9 cellular contexts compared by ENCODE assay signal in the genomic region with DNA sequence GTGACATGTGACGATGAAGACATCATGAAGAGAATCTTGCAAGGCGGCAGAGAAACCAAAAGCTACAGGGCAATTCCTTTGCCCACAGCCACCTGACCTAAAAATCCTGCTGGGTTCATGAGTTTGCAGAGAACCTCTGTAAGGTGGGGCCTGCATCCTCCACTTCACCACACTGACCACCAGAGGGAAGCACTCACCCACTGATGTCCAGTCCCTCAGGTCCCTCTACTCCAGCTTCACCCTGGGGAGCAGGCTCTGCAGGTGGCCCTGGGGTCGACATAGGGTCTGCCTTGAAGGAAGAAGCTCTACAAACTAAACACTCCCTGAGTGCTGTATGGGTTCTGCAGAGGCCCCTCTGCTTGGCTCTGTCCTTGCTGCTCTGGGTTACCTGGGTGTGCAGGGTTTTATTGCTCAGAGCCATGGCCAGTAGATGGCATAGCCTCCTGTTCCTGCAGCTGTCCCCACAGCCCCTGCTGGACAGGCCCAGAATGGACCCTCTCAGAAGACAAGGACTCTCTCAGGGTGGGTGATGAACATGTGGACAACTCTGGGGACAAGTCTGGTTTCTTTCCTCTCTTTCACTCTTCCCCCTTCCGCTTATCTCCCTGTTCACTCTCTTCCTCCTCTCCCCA. TPM values are rescaled to one million over a fixed set of nuclear protein-coding genes. Genes with fewer than 3 reads are reported as not detected.
A peak's percentile ranks its signal among the peaks of the same experiment; 100 is the strongest.
DNase-seq lines count a peak whose midpoint lies in the region; ATAC-seq, FAIRE-seq and TF ChIP-seq lines count a peak whose summit lies in the region.
"Not testable (repeated sequence)": the region's sequence is repeated elsewhere in the genome, so short reads cannot be mapped to it uniquely, and the experiment has no call there.
"Had no signal": no experiment of that assay in that cellular context is flagged by ENCODE, and none has a peak within 500 bp of the region (broad histone marks: within the 10 kb centered on the region; RNA-seq: fewer than 3 reads in every experiment).

No MANE protein-coding gene starts in this region.

- not testable (repeated sequence) for H3K14ac ChIP-seq in H1 (ENCODE audit: insufficient read length)

- not testable (repeated sequence) for H3K27ac ChIP-seq in CD4-positive, alpha-beta T cell (ENCODE audit: low read depth, low read length); H1 (ENCODE audit: low read depth, low read length)

- H2BK5ac ChIP-seq in H1 (ENCODE audit: low read depth, low read length) = not testable (repeated sequence)

- H4K5ac ChIP-seq in H1 (ENCODE audit: insufficient read length, low read depth, low read length) = not testable (repeated sequence)

- CTCF ChIA-PET in CD4-positive, alpha-beta T cell (lab: Charles Lee) = not testable (repeated sequence)
- CTCF ChIA-PET in H1 (lab: Charles Lee; ENCODE audit: partially characterized antibody) = interaction anchor here (0.6 to 3.6 kb wide), 20 partner anchors 10 to 1109 kb away, joined by 3 to 24 read pairs (median 4); no protein-coding TSS in a partner anchor

- not testable (repeated sequence) for H3K4me3 ChIP-seq in H1 (ENCODE audit: extremely low read depth in 1 of 4, insufficient read depth in 2 of 4, low read depth in 3 of 4, low read length in 4 of 4)

- POLR2A ChIA-PET in CD4-positive, alpha-beta T cell (lab: Charles Lee); H1 (lab: Charles Lee; ENCODE audit: partially characterized antibody): not testable (repeated sequence)

- not testable (repeated sequence) for H3K79me2 ChIP-seq in H1 (ENCODE audit: control insufficient read depth in 1 of 2, insufficient read depth in 2 of 2, low read length in 2 of 2)

- TF ChIP-seq EP300 in H1 (IDR thresholded peaks at IDR 0.05; ENCODE audit: borderline replicate concordance in 1 of 2, low read depth in 2 of 2, low read length in 2 of 2) = not testable (repeated sequence)

- H3K36me3 ChIP-seq in H1 (ENCODE audit: control insufficient read depth in 2 of 4, insufficient read depth in 4 of 4, low read length in 3 of 4) = not testable (repeated sequence)

- H2BK120ac ChIP-seq in H1 (replicated peaks; ENCODE audit: low read depth, low read length) = not testable (repeated sequence)

- FAIRE-seq in H1 (lab: Jason Lieb, UNC) = peak; percentile 66

- TF ChIP-seq RAD21 in H1 (IDR thresholded peaks at IDR 0.05 in 1 of 2, conservative IDR thresholded peaks at IDR 0.05 in 1 of 2; ENCODE audit: low read depth in 2 of 2, low read length in 2 of 2) = peak; percentile 57 to 60

- H3K27ac Mint-ChIP-seq in CD4-positive, alpha-beta T cell; activated CD4-positive, alpha-beta T cell treated with anti-CD3 and anti-CD28 coated beads, Interleukin-2, amount 10 ng/mL, durations not matched to agents 24 days and 14 days: not testable (repeated sequence)

- H3K9me3 ChIP-seq in CD4-positive, alpha-beta T cell (ENCODE audit: control insufficient read depth, low read length); H1 (ENCODE audit: insufficient read depth in 2 of 2, low read depth in 1 of 2, low read length in 1 of 2): not testable (repeated sequence)

- H3K18ac ChIP-seq in H1 (ENCODE audit: extremely low read depth, low read length) = not testable (repeated sequence)

- H3K56ac ChIP-seq in H1 (replicated peaks; ENCODE audit: insufficient read length, low read depth, low read length) = not testable (repeated sequence)

- H3K4me3 Mint-ChIP-seq in CD4-positive, alpha-beta T cell; activated CD4-positive, alpha-beta T cell treated with anti-CD3 and anti-CD28 coated beads, Interleukin-2, amount 10 ng/mL, durations not matched to agents 24 days and 14 days: not testable (repeated sequence)

- WGBS in H1 (ENCODE audit: extremely low coverage in 1 of 2, insufficient coverage in 1 of 2, insufficient read length in 1 of 2, insufficient replicate concordance in 2 of 2, low coverage in 1 of 2, low lambda C conversion rate in 2 of 2, missing lambda C conversion rate in 1 of 2), 2 experiments = 24% methylated on average over 3 of the region's 4 CpGs; no CpG with 5 or more reads in 1 of the 2 experiments

- H3K4me1 Mint-ChIP-seq in CD4-positive, alpha-beta T cell (ENCODE audit: low read depth); activated CD4-positive, alpha-beta T cell treated with anti-CD3 and anti-CD28 coated beads, Interleukin-2, amount 10 ng/mL, durations not matched to agents 24 days and 14 days: not testable (repeated sequence)

- H2BK20ac ChIP-seq in H1 (ENCODE audit: low read length) = not testable (repeated sequence)

- not testable (repeated sequence) for H3K9ac ChIP-seq in H1 (replicated peaks in 1 of 4; ENCODE audit: extremely low read depth in 1 of 4, low read depth in 3 of 4, low read length in 3 of 4)

- not testable (repeated sequence) for H2AFZ ChIP-seq in H1 (ENCODE audit: low read length)

- not testable (repeated sequence) for H3K4me2 ChIP-seq in H1 (ENCODE audit: insufficient read depth in 1 of 2, low read depth in 2 of 2, low read length in 2 of 2)

- H4K91ac ChIP-seq in H1 (replicated peaks; ENCODE audit: insufficient read length, low read length) = not testable (repeated sequence)

- not testable (repeated sequence) for H3K27me3 Mint-ChIP-seq in CD4-positive, alpha-beta T cell; activated CD4-positive, alpha-beta T cell treated with anti-CD3 and anti-CD28 coated beads, Interleukin-2, amount 10 ng/mL, durations not matched to agents 24 days and 14 days

- H2BK12ac ChIP-seq in H1 (ENCODE audit: low read depth, low read length) = not testable (repeated sequence)

- H3K27me3 ChIP-seq in CD4-positive, alpha-beta T cell (ENCODE audit: control insufficient read depth, insufficient read depth, low read length); H1 (replicated peaks in 1 of 4; ENCODE audit: control insufficient read depth in 3 of 4, extremely low read depth in 1 of 4, insufficient read depth in 3 of 4, low read length in 3 of 4): not testable (repeated sequence)

- not testable (repeated sequence) for H2BK15ac ChIP-seq in H1 (ENCODE audit: low read length)

- H3K9me3 Mint-ChIP-seq in CD4-positive, alpha-beta T cell; activated CD4-positive, alpha-beta T cell treated with anti-CD3 and anti-CD28 coated beads, Interleukin-2, amount 10 ng/mL, durations not matched to agents 24 days and 14 days: not testable (repeated sequence)

- not testable (repeated sequence) for H4K20me1 ChIP-seq in H1 (replicated peaks in 1 of 2; ENCODE audit: control insufficient read depth in 1 of 2, insufficient read depth in 2 of 2, low read length in 2 of 2)

- H3K79me1 ChIP-seq in H1 (ENCODE audit: low read depth, low read length) = not testable (repeated sequence)

- intact Hi-C loops in CD4-positive, alpha-beta T cell (cut with DNase I, micrococcal nuclease) = loop anchor here in 1 of 2 experiments (5.0 to 10.0 kb wide), 2 partner anchors 198 to 305 kb away; no protein-coding TSS in a partner anchor
- intact Hi-C loops in activated CD4-positive, alpha-beta T cell treated with anti-CD3 and anti-CD28 coated beads, Interleukin-2, amount 10 ng/mL, durations not matched to agents 24 days and 14 days (cut with micrococcal nuclease) = not testable (repeated sequence)

- not testable (repeated sequence) for H2AK5ac ChIP-seq in H1 (ENCODE audit: low read depth, low read length)

- ATAC-seq in CD4-positive, alpha-beta T cell (ENCODE audit: poor library complexity) = peak; percentile 67
- ATAC-seq in GM19043 (IDR thresholded peaks at IDR 0.05; ENCODE audit: low read depth, unreplicated experiment) (peak; percentile 77), HG03103 (IDR thresholded peaks at IDR 0.05; ENCODE audit: low read depth, unreplicated experiment) (peak; percentile 68), left lobe of liver (peak; percentile 98)

- TF ChIP-seq POLR2A in H1 (IDR thresholded peaks at IDR 0.05; ENCODE audit: control extremely low read depth in 1 of 2, low read depth in 2 of 2, low read length in 2 of 2) = not testable (repeated sequence)

- TF ChIP-seq CTCF in CD4-positive, alpha-beta T cell (IDR thresholded peaks at IDR 0.05) = peak; percentile 26
- peak; percentile 56 to 64 (median 62) for TF ChIP-seq CTCF in H1 (IDR thresholded peaks at IDR 0.05; ENCODE audit: control extremely low read depth in 1 of 3, insufficient read depth in 1 of 3, low read depth in 1 of 3, low read length in 3 of 3)

- not testable (repeated sequence) for H3K4ac ChIP-seq in H1 (replicated peaks; ENCODE audit: insufficient read length, low read depth, low read length)

- not testable (repeated sequence) for H3K36me3 Mint-ChIP-seq in CD4-positive, alpha-beta T cell (ENCODE audit: low read depth); activated CD4-positive, alpha-beta T cell treated with anti-CD3 and anti-CD28 coated beads, Interleukin-2, amount 10 ng/mL, durations not matched to agents 24 days and 14 days (ENCODE audit: low read depth)

- H3K23ac ChIP-seq in H1 (ENCODE audit: insufficient read length) = not testable (repeated sequence)

- not testable (repeated sequence) for H3K23me2 ChIP-seq in H1 (ENCODE audit: low read depth, low read length)

- not testable (repeated sequence) for H4K8ac ChIP-seq in H1 (ENCODE audit: extremely low read depth, insufficient read depth, low read length)

- DNase-seq in CD4-positive, alpha-beta T cell = peak in 1 of 10 experiments; percentile 19
- peak; percentile 14 to 65 for DNase-seq in NCI-H526 (lab: John Stamatoyannopoulos, UW)
- peak; percentile 77 for DNase-seq in activated CD4-positive, alpha-beta T cell treated with anti-CD3 and anti-CD28 coated beads, Interleukin-2, amount 10 ng/mL, durations not matched to agents 24 days and 14 days
- DNase-seq in H1 (ENCODE audit: low read depth in 1 of 2, low spot score in 2 of 2) = peak in 1 of 2 experiments; percentile 88
- peak; percentile 51 for DNase-seq in left lobe of liver (ENCODE audit: low spot score)
- peak; percentile 7 for DNase-seq in stimulated activated CD4-positive, alpha-beta T cell treated with anti-CD3 and anti-CD28 coated beads, Interleukin-4, amount 100 ng/mL, for 24 hours

- not testable (repeated sequence) for H3K4me1 ChIP-seq in H1 (replicated peaks in 1 of 4; ENCODE audit: control insufficient read depth in 3 of 4, insufficient read depth in 4 of 4, low read length in 3 of 4)

RNA-seq across cellular contexts. Expression of a gene that starts 27.2 kb away (rescaled TPM):
- not detected for total RNA-seq in CD4-positive, alpha-beta T cell
- total RNA-seq in activated CD4-positive, alpha-beta T cell treated with anti-CD3 and anti-CD28 coated beads, Interleukin-2, amount 10 ng/mL, durations not matched to agents 24 days and 14 days = not detected in 2 replicates
- not detected in 2 replicates for total RNA-seq in H1 (2021; fragmentation: NEBNext Ultra II Directional; extraction: Animal tissue kit (Norgen Biotek cat#: 25700))
- polyA plus RNA-seq in H1 (2011; rRNA removed) = not detected in 2 replicates
- polyA plus RNA-seq in H1 (2011; cell fraction: cytosol; rRNA removed) = not detected
- polyA plus RNA-seq in H1 (2011; cell fraction: nucleus; rRNA removed) = not detected
- polyA plus RNA-seq in H1 (2012, experiment 1 of 2) = not detected in 4 replicates
- polyA plus RNA-seq in H1 (2012, experiment 2 of 2) = not detected
- polyA plus RNA-seq in H1 (2013, experiment 1 of 2) = not detected
- not detected for polyA plus RNA-seq in H1 (2013, experiment 2 of 2)
- polyA minus RNA-seq in H1 (2011; rRNA and poly(A)+ RNA removed) = not detected in 2 replicates
- polyA minus RNA-seq in H1 (2011; cell fraction: cytosol; rRNA and poly(A)+ RNA removed) = not detected
- polyA minus RNA-seq in H1 (2011; cell fraction: nucleus; rRNA and poly(A)+ RNA removed) = not detected
- total RNA-seq in left lobe of liver = not detected
- total RNA-seq: mononuclear cell had no signal

RNA-seq across cellular contexts. Expression of a gene that starts 48.6 kb away (rescaled TPM):
- not detected for total RNA-seq in CD4-positive, alpha-beta T cell
- total RNA-seq in activated CD4-positive, alpha-beta T cell treated with anti-CD3 and anti-CD28 coated beads, Interleukin-2, amount 10 ng/mL, durations not matched to agents 24 days and 14 days = not detected in 2 replicates
- total RNA-seq in H1 (2021; fragmentation: NEBNext Ultra II Directional; extraction: Animal tissue kit (Norgen Biotek cat#: 25700)) = 2.9 and 5.4 TPM in 2 replicates
- 2.3 TPM in 2 replicates for polyA plus RNA-seq in H1 (2011; rRNA removed)
- 1.3 TPM for polyA plus RNA-seq in H1 (2011; cell fraction: cytosol; rRNA removed)
- polyA plus RNA-seq in H1 (2011; cell fraction: nucleus; rRNA removed) = 1.8 TPM
- polyA plus RNA-seq in H1 (2012, experiment 1 of 2) = 5.8 to 20.4 TPM (median 10.6 TPM) in 4 replicates
- 30.5 TPM for polyA plus RNA-seq in H1 (2012, experiment 2 of 2)
- polyA plus RNA-seq in H1 (2013, experiment 1 of 2) = 5.8 TPM
- 6.1 TPM for polyA plus RNA-seq in H1 (2013, experiment 2 of 2)
- polyA minus RNA-seq in H1 (2011; rRNA and poly(A)+ RNA removed) = 0.63 and 0.78 TPM in 2 replicates
- not detected for polyA minus RNA-seq in H1 (2011; cell fraction: cytosol; rRNA and poly(A)+ RNA removed)
- not detected for polyA minus RNA-seq in H1 (2011; cell fraction: nucleus; rRNA and poly(A)+ RNA removed)
- not detected for total RNA-seq in left lobe of liver
- total RNA-seq: mononuclear cell had no signal
